In genomic region chr12:128178551-128178950, GRCh38 we compare ENCODE assay signal across 14 cellular contexts.
A peak's percentile ranks its signal among the peaks of the same experiment; 100 is the strongest.
DNase-seq lines count a peak whose midpoint lies in the region; FAIRE-seq and TF ChIP-seq lines count a peak whose summit lies in the region.
"Had no signal": no experiment of that assay in that cellular context is flagged by ENCODE, and none has a peak within 500 bp of the region (broad histone marks: within the 10 kb centered on the region; RNA-seq: fewer than 3 reads in every experiment).

No MANE protein-coding gene starts in this region.

- H4K20me1 ChIP-seq in keratinocyte (ENCODE audit: control insufficient read depth, extremely low read depth, insufficient read depth, low read length), result no peaks in the 10 kb centered on the region
- no peaks in the 10 kb centered on the region for H4K20me1 ChIP-seq in H9 (ENCODE audit: control insufficient read depth, insufficient read depth, insufficient read length)
- H4K20me1 ChIP-seq: BLaER1 treated with 17β-estradiol and CSF1 and Interleukin-3, amounts not matched to agents 10 nM and 100 nM had no signal

- H3K4me3 ChIP-seq in keratinocyte (ENCODE audit: control insufficient read depth in 2 of 3, extremely low read depth in 1 of 3, insufficient read depth in 2 of 3, low read depth in 1 of 3, low read length in 3 of 3) (no peak overlapping the region), ascending aorta (no peak overlapping the region)
- H3K4me3 ChIP-seq: BLaER1 treated with 17β-estradiol and CSF1 and Interleukin-3, amounts not matched to agents 10 nM and 100 nM; GM12878 had no signal

- H3K27ac Mint-ChIP-seq in H9, result no peak overlapping the region
- H3K27ac Mint-ChIP-seq: CD4-positive, CD25-positive, alpha-beta regulatory T cell had no signal

- no peak overlapping the region for H2BK120ac ChIP-seq in H9 (ENCODE audit: low read depth, low read length, poor library complexity, severe bottlenecking)

- no peak overlapping the region for H2BK20ac ChIP-seq in H9 (ENCODE audit: low read depth, low read length, poor library complexity, severe bottlenecking)

- no peak overlapping the region for H4K91ac ChIP-seq in H9 (ENCODE audit: insufficient read length, low read depth, low read length)

- H3K4me3 Mint-ChIP-seq in H9, result no peak overlapping the region
- H3K4me3 Mint-ChIP-seq: CD4-positive, CD25-positive, alpha-beta regulatory T cell had no signal

- no peak overlapping the region for H3K14ac ChIP-seq in H9 (ENCODE audit: insufficient read depth, low read length)

- no peaks in the 10 kb centered on the region for H3K4me1 Mint-ChIP-seq in H9
- H3K4me1 Mint-ChIP-seq: CD4-positive, CD25-positive, alpha-beta regulatory T cell had no signal

- H3K4me1 ChIP-seq in keratinocyte (ENCODE audit: control insufficient read depth, extremely low read depth, insufficient read depth, low read length) (no peaks in the 10 kb centered on the region), H9 (ENCODE audit: insufficient read depth, low read length) (no peaks in the 10 kb centered on the region), ascending aorta (no peaks in the 10 kb centered on the region)
- H3K4me1 ChIP-seq: BLaER1 treated with 17β-estradiol and CSF1 and Interleukin-3, amounts not matched to agents 10 nM and 100 nM had no signal

- H3K9me1 ChIP-seq in keratinocyte (ENCODE audit: control insufficient read depth, extremely low read depth, insufficient read depth, low read length), result no peaks in the 10 kb centered on the region

- H3K79me1 ChIP-seq in H9 (ENCODE audit: insufficient read depth, low read depth, low read length, poor library complexity, severe bottlenecking), result no peaks in the 10 kb centered on the region

- no peak overlapping the region for H2BK15ac ChIP-seq in H9 (ENCODE audit: low read depth, low read length)

- WGBS in H9 (ENCODE audit: extremely low coverage, insufficient read length, low lambda C conversion rate), result no CpG with 5 or more reads among the region's 5 CpGs

- H3K36me3 Mint-ChIP-seq in H9 (ENCODE audit: insufficient read depth in 1 of 3, low read depth in 3 of 3), result no peaks in the 10 kb centered on the region; a peak in 1 of 7 replicates
- H3K36me3 Mint-ChIP-seq: CD4-positive, CD25-positive, alpha-beta regulatory T cell had no signal

- H4K8ac ChIP-seq in H9 (replicated peaks; ENCODE audit: insufficient read length, low read depth, low read length), result no peak overlapping the region

- TF ChIP-seq CTCF in keratinocyte (optimal IDR thresholded peaks at IDR 0.05 in 1 of 3, IDR thresholded peaks at IDR 0.05 in 1 of 3, conservative IDR thresholded peaks at IDR 0.05 in 1 of 3; ENCODE audit: extremely low read depth in 1 of 3, insufficient read depth in 2 of 3, low read length in 3 of 3) (no peak), H9 (conservative IDR thresholded peaks at IDR 0.05) (no peak), ascending aorta (IDR thresholded peaks at IDR 0.05) (no peak)

- no peak overlapping the region for H2AK5ac ChIP-seq in H9 (ENCODE audit: insufficient read length, low read length)

- H3K79me2 ChIP-seq in keratinocyte (ENCODE audit: control insufficient read depth, insufficient read depth, low read length) (no peaks in the 10 kb centered on the region), H9 (ENCODE audit: insufficient read depth, low read length) (no peaks in the 10 kb centered on the region)

- no peak overlapping the region for H3K56ac ChIP-seq in H9 (ENCODE audit: insufficient read length, low read depth, low read length)

- H3K9me3 Mint-ChIP-seq in H9, result no peaks in the 10 kb centered on the region; a peak in 1 of 5 replicates

- H2AFZ ChIP-seq in keratinocyte (ENCODE audit: control insufficient read depth, low read length) (no peak overlapping the region), H9 (ENCODE audit: low read length) (no peak overlapping the region)

- no peak overlapping the region for H3T11ph ChIP-seq in H9 (ENCODE audit: low read length)

- no peak overlapping the region for H3K23ac ChIP-seq in H9 (ENCODE audit: insufficient read length, low read depth, low read length)

- FAIRE-seq in keratinocyte (lab: Jason Lieb, UNC), result no peak
- FAIRE-seq: GM12878, GM18507 had no signal

- peaks cover 14% of the 10 kb centered on the region for H3K27me3 Mint-ChIP-seq in H9 (ENCODE audit: low read depth)
- H3K27me3 Mint-ChIP-seq: CD4-positive, CD25-positive, alpha-beta regulatory T cell had no signal

- peak; percentile 40 for DNase-seq in M059J (ENCODE audit: low read depth)
- DNase-seq in ecto neural progenitor cell (ENCODE audit: low spot score), result peak; percentile 24
- DNase-seq in keratinocyte (ENCODE audit: low read depth, low spot score), result no peak
- DNase-seq in stimulated activated CD4-positive, alpha-beta T cell treated with anti-CD3 and anti-CD28 coated beads, Interleukin-4, amount 100 ng/mL, for 4 hours, result no peak
- DNase-seq in H9, result no peak
- no peak for DNase-seq in ascending aorta (ENCODE audit: low spot score in 2 of 2)
- no peak for DNase-seq in stimulated activated CD4-positive, alpha-beta T cell treated with anti-CD3 and anti-CD28 coated beads, Interleukin-12 subunit alpha, Interleukin-12 subunit beta, amount 100 ng/mL, for 4 hours
- DNase-seq: AML-193; CD4-positive, CD25-positive, alpha-beta regulatory T cell; DMS53 had no signal

- H3K18ac ChIP-seq in H9 (ENCODE audit: insufficient read length, low read depth, low read length), result no peak overlapping the region

- H3K36me3 ChIP-seq in keratinocyte (ENCODE audit: control insufficient read depth in 2 of 2, extremely low read depth in 1 of 2, insufficient read depth in 2 of 2, low read length in 2 of 2) (no peaks in the 10 kb centered on the region), ascending aorta (no peaks in the 10 kb centered on the region)
- H3K36me3 ChIP-seq: BLaER1 treated with 17β-estradiol and CSF1 and Interleukin-3, amounts not matched to agents 10 nM and 100 nM had no signal

- H3K27ac ChIP-seq in keratinocyte (ENCODE audit: control insufficient read depth, insufficient read depth, low read length), result peak overlapping the region; percentile 50
- no peak overlapping the region for H3K27ac ChIP-seq in H9 (ENCODE audit: insufficient read length, low read depth, low read length)
- no peak overlapping the region for H3K27ac ChIP-seq in ascending aorta
- H3K27ac ChIP-seq: BLaER1 treated with 17β-estradiol and CSF1 and Interleukin-3, amounts not matched to agents 10 nM and 100 nM; HL-60 had no signal

- intact Hi-C loops in ascending aorta (cut with DNase I), result no loop called here

- no peak overlapping the region for H3K9ac ChIP-seq in keratinocyte (ENCODE audit: control insufficient read depth, extremely low read depth, insufficient read depth, low read length)
- no peak overlapping the region for H3K9ac ChIP-seq in H9 (ENCODE audit: extremely low read depth, insufficient read length, low read length)
- H3K9ac ChIP-seq: BLaER1 treated with 17β-estradiol and CSF1 and Interleukin-3, amounts not matched to agents 10 nM and 100 nM had no signal

- peak overlapping the region; percentile 46 for H3K4me2 ChIP-seq in keratinocyte (ENCODE audit: control insufficient read depth, extremely low read depth, insufficient read depth, low read depth, low read length)
- H3K4me2 ChIP-seq in H9 (ENCODE audit: insufficient read depth, insufficient read length, low read length), result no peak overlapping the region
- H3K4me2 ChIP-seq: BLaER1 treated with 17β-estradiol and CSF1 and Interleukin-3, amounts not matched to agents 10 nM and 100 nM had no signal

- H4K5ac ChIP-seq in H9 (ENCODE audit: insufficient read length, low read depth, low read length), result no peak overlapping the region

- H3K27me3 ChIP-seq in keratinocyte (ENCODE audit: control insufficient read depth, extremely low read depth, insufficient read depth, low read length), result no peaks in the 10 kb centered on the region
- no peaks in the 10 kb centered on the region for H3K27me3 ChIP-seq in H9 (ENCODE audit: insufficient read depth, low read length)
- no peaks in the 10 kb centered on the region for H3K27me3 ChIP-seq in ascending aorta
- H3K27me3 ChIP-seq: BLaER1 treated with 17β-estradiol and CSF1 and Interleukin-3, amounts not matched to agents 10 nM and 100 nM had no signal

- H3K4ac ChIP-seq in H9 (ENCODE audit: low read depth, low read length), result no peak overlapping the region

- dilution Hi-C loops in keratinocyte (cut with MboI; ENCODE audit: extremely low pct_ligation_motif_present, low sequenced_read_pairs), result no loop called here

- H3K23me2 ChIP-seq in H9 (ENCODE audit: insufficient read length, low read depth, low read length, poor library complexity, severe bottlenecking), result no peaks in the 10 kb centered on the region

- H2BK12ac ChIP-seq in H9 (ENCODE audit: insufficient read length, low read depth, low read length), result no peak overlapping the region

- H3K9me3 ChIP-seq in keratinocyte (ENCODE audit: control insufficient read depth, low read depth, low read length) (no peaks in the 10 kb centered on the region), H9 (ENCODE audit: control insufficient read depth, low read depth, low read length) (no peaks in the 10 kb centered on the region), ascending aorta (no peaks in the 10 kb centered on the region)
- H3K9me3 ChIP-seq: BLaER1 treated with 17β-estradiol and CSF1 and Interleukin-3, amounts not matched to agents 10 nM and 100 nM had no signal

- H2BK5ac ChIP-seq in H9 (ENCODE audit: insufficient read length, low read length), result no peak overlapping the region

Comparison
In these comparisons a context has a peak if more than half of its experiments do, and no peak if none do; other contexts are left out.
1. DNase-seq: peak in M059J (single experiment) and ecto neural progenitor cell (single experiment); none in keratinocyte (single experiment), stimulated activated CD4-positive, alpha-beta T cell treated with anti-CD3 and anti-CD28 coated beads, Interleukin-4, amount 100 ng/mL, for 4 hours (0 of 2), H9 (single experiment), ascending aorta (0 of 2) and stimulated activated CD4-positive, alpha-beta T cell treated with anti-CD3 and anti-CD28 coated beads, Interleukin-12 subunit alpha, Interleukin-12 subunit beta, amount 100 ng/mL, for 4 hours (single experiment).